ENCODE assay signal across 30 cellular contexts in the genomic region with DNA sequence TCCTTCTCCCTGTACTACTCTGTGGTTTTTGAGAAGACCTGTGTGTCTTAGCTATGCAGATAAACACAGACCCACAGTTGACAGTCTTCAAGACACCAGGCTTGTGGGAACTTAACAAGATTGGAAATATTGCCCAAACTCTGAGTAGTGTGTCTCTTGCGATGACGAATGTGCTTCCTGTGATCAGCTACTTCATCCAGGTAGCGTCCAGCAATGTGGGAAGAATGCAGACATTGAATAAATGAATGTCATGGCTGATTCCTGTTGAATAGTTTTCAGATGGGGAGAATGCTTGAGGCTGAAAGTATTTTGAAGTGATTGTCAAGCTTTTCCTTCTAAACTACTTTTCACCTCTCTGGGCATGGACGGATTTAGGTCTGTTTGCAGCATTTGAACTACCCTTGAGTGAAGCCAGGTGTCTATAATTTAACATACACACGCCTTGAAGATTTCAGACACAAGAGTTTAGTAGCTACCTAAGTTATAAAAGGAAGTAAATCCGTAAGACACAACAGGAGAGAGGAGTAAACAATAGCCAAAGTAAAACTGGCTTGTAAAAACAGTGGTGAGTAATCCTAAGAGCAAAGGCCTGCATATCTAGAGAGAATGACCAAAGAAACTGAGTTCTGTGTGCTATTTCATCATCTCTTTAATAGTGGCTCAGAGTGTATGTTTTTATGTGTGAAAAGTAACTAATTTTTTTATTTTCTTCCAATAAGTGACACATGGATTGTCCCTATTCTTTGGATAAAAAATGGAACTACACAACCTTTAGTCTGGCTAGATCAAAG. TPM values are rescaled to one million over a fixed set of nuclear protein-coding genes. Genes with fewer than 3 reads are reported as not detected.
DNase-seq lines count a peak whose midpoint lies in the region; ATAC-seq, FAIRE-seq and TF ChIP-seq lines count a peak whose summit lies in the region.
"Had no signal": no experiment of that assay in that cellular context is flagged by ENCODE, and none has a peak within 500 bp of the region (broad histone marks: within the 10 kb centered on the region; RNA-seq: fewer than 3 reads in every experiment).

No MANE protein-coding gene starts in this region.

- H2AFZ ChIP-seq in neural progenitor cell (replicated peaks): peak overlapping the region; percentile 55

- no peak for TF ChIP-seq POLR2A in GM12892 (IDR thresholded peaks at IDR 0.05; ENCODE audit: low read depth, low read length)

- no peak overlapping the region for H3K27ac Mint-ChIP-seq in neural progenitor cell
- H3K27ac Mint-ChIP-seq: activated CD8-positive, alpha-beta memory T cell treated with anti-CD3 and anti-CD28 coated beads, Interleukin-2, amount 10 ng/mL, durations not matched to agents 7 days and 5 days; activated naive CD8-positive, alpha-beta T cell; activated T-helper 1 cell treated with anti-CD3 and anti-CD28 coated beads, Interleukin-12 subunit alpha, Interleukin-12 subunit beta, Interleukin-2, Interleukin-4 antibody, amounts not matched to agents 30 ng/mL and 10 ng/mL and 1 ng/mL, durations not matched to agents 14 hours and 24 hours and 36 hours; brain; CD4-positive, alpha-beta T cell; dendritic cell treated with granulocyte-macrophage colony-stimulating factor and Interleukin-4, amounts not matched to agents 40 ng/mL and 50 ng/mL, for 4 days; naive thymus-derived CD8-positive, alpha-beta T cell; T-cell had no signal

- no peak overlapping the region for H3K4me3 Mint-ChIP-seq in neural progenitor cell
- H3K4me3 Mint-ChIP-seq: activated CD8-positive, alpha-beta memory T cell treated with anti-CD3 and anti-CD28 coated beads, Interleukin-2, amount 10 ng/mL, durations not matched to agents 7 days and 5 days; activated naive CD8-positive, alpha-beta T cell; activated T-helper 1 cell treated with anti-CD3 and anti-CD28 coated beads, Interleukin-12 subunit alpha, Interleukin-12 subunit beta, Interleukin-2, Interleukin-4 antibody, amounts not matched to agents 30 ng/mL and 10 ng/mL and 1 ng/mL, durations not matched to agents 14 hours and 24 hours and 36 hours; brain; CD4-positive, alpha-beta T cell; dendritic cell treated with granulocyte-macrophage colony-stimulating factor and Interleukin-4, amounts not matched to agents 40 ng/mL and 50 ng/mL, for 4 days; naive thymus-derived CD8-positive, alpha-beta T cell; T-cell had no signal

- no peaks in the 10 kb centered on the region for H3K27me3 ChIP-seq in neural progenitor cell
- H3K27me3 ChIP-seq: gastroesophageal sphincter, pancreas, sigmoid colon, thyroid gland had no signal

- no peaks in the 10 kb centered on the region for H3K36me3 Mint-ChIP-seq in neural progenitor cell
- H3K36me3 Mint-ChIP-seq: activated CD8-positive, alpha-beta memory T cell treated with anti-CD3 and anti-CD28 coated beads, Interleukin-2, amount 10 ng/mL, durations not matched to agents 7 days and 5 days; activated naive CD8-positive, alpha-beta T cell; brain; naive thymus-derived CD8-positive, alpha-beta T cell; T-cell had no signal

- no peak overlapping the region for H3K4me2 ChIP-seq in neural progenitor cell

- H3K36me3 ChIP-seq in neural progenitor cell: no peaks in the 10 kb centered on the region
- H3K36me3 ChIP-seq: gastroesophageal sphincter, pancreas, sigmoid colon, thyroid gland had no signal

- FAIRE-seq in GM12892 (lab: Jason Lieb, UNC): peak; percentile 44
- FAIRE-seq: GM12891, pancreas had no signal

- H3K9me3 ChIP-seq in neural progenitor cell (ENCODE audit: low read depth): no peaks in the 10 kb centered on the region
- H3K9me3 ChIP-seq: gastroesophageal sphincter, pancreas, sigmoid colon, thyroid gland had no signal

- no peaks in the 10 kb centered on the region for H3K4me1 Mint-ChIP-seq in neural progenitor cell
- H3K4me1 Mint-ChIP-seq: activated CD8-positive, alpha-beta memory T cell treated with anti-CD3 and anti-CD28 coated beads, Interleukin-2, amount 10 ng/mL, durations not matched to agents 7 days and 5 days; brain; naive thymus-derived CD8-positive, alpha-beta T cell; T-cell had no signal

- ATAC-seq in HG02852 (IDR thresholded peaks at IDR 0.05; ENCODE audit: unreplicated experiment): no peak
- ATAC-seq: activated CD8-positive, alpha-beta memory T cell treated with anti-CD3 and anti-CD28 coated beads, Interleukin-2, amount 10 ng/mL, durations not matched to agents 7 days and 5 days; gastroesophageal sphincter; naive thymus-derived CD8-positive, alpha-beta T cell; pancreas; T-cell had no signal

- no peaks in the 10 kb centered on the region for H3F3A ChIP-seq in neural progenitor cell (ENCODE audit: low read depth)

- H3K9me3 Mint-ChIP-seq in neural progenitor cell: no peaks in the 10 kb centered on the region
- H3K9me3 Mint-ChIP-seq: activated T-helper 1 cell treated with anti-CD3 and anti-CD28 coated beads, Interleukin-12 subunit alpha, Interleukin-12 subunit beta, Interleukin-2, Interleukin-4 antibody, amounts not matched to agents 30 ng/mL and 10 ng/mL and 1 ng/mL, durations not matched to agents 14 hours and 24 hours and 36 hours; brain; CD4-positive, alpha-beta T cell; dendritic cell treated with granulocyte-macrophage colony-stimulating factor and Interleukin-4, amounts not matched to agents 40 ng/mL and 50 ng/mL, for 4 days; naive thymus-derived CD8-positive, alpha-beta T cell; T-cell had no signal

- no peak for DNase-seq in GM12892 (ENCODE audit: insufficient read length)
- peak; percentile 45 for DNase-seq in M059J (ENCODE audit: low read depth)
- peak; percentile 20 for DNase-seq in dedifferentiated amniotic fluid mesenchymal stem cell (ENCODE audit: extremely low spot score)
- no peak for DNase-seq in neural progenitor cell (ENCODE audit: low spot score)
- DNase-seq in NCI-H2227 (lab: John Stamatoyannopoulos, UW; ENCODE audit: unreplicated experiment): no peak
- DNase-seq in occipital lobe (lab: John Stamatoyannopoulos, UW): no peak
- DNase-seq in SKM-1 (lab: John Stamatoyannopoulos, UW; ENCODE audit: unreplicated experiment): no peak
- DNase-seq: activated CD4-positive, alpha-beta T cell treated with anti-CD3 and anti-CD28 coated beads for 4 hours; activated CD8-positive, alpha-beta memory T cell treated with anti-CD3 and anti-CD28 coated beads, Interleukin-2, amount 10 ng/mL, durations not matched to agents 7 days and 5 days; CD4-positive, alpha-beta T cell; DMS153; GOT3; naive thymus-derived CD8-positive, alpha-beta T cell; NCI-H146; NCI-H2171 treated with DMSO at 0.1 percent for 48 hours; NCI-H774; pancreas; SIG-M5; sigmoid colon; stimulated activated naive CD4-positive, alpha-beta T cell; T-cell; thyroid gland had no signal

- H3K27ac ChIP-seq in neural progenitor cell: no peak overlapping the region
- H3K27ac ChIP-seq: gastroesophageal sphincter, pancreas, sigmoid colon, thyroid gland had no signal

- no peak for TF ChIP-seq CTCF in neural progenitor cell (IDR thresholded peaks at IDR 0.05)

- H3K79me2 ChIP-seq in neural progenitor cell (ENCODE audit: low read depth): no peaks in the 10 kb centered on the region

- no peaks in the 10 kb centered on the region for H3K4me1 ChIP-seq in neural progenitor cell
- H3K4me1 ChIP-seq: gastroesophageal sphincter, pancreas, sigmoid colon, thyroid gland had no signal

- H3K27me3 Mint-ChIP-seq in neural progenitor cell (ENCODE audit: insufficient read depth, low read depth): no peaks in the 10 kb centered on the region
- H3K27me3 Mint-ChIP-seq: brain; dendritic cell treated with granulocyte-macrophage colony-stimulating factor and Interleukin-4, amounts not matched to agents 40 ng/mL and 50 ng/mL, for 4 days had no signal

- no peak overlapping the region for H3K4me3 ChIP-seq in neural progenitor cell
- H3K4me3 ChIP-seq: gastroesophageal sphincter, pancreas, sigmoid colon, thyroid gland had no signal

- no peaks in the 10 kb centered on the region for H4K20me1 ChIP-seq in neural progenitor cell (ENCODE audit: low read depth)

- H3K9ac ChIP-seq in neural progenitor cell: no peak overlapping the region

RNA-seq across cellular contexts. Expression of a gene that starts 30.0 kb away (rescaled TPM):
- polyA plus RNA-seq in GM12892 (2012; ENCODE audit: missing spikeins): 0.13 TPM
- total RNA-seq in M059J (2014; rRNA removed; shearing (Covaris generic)): 0.37 TPM in 1 of 2 replicates, not detected in the other
- total RNA-seq in neural progenitor cell (ENCODE audit: low replicate concordance) (not detected in 2 replicates), occipital lobe (not detected)
- total RNA-seq: activated T-helper 1 cell treated with anti-CD3 and anti-CD28 coated beads, Interleukin-12 subunit alpha, Interleukin-12 subunit beta, Interleukin-2, Interleukin-4 antibody, amounts not matched to agents 30 ng/mL and 10 ng/mL and 1 ng/mL, durations not matched to agents 14 hours and 24 hours and 36 hours; CD4-positive, alpha-beta T cell; mesenteric fat pad; naive thymus-derived CD8-positive, alpha-beta T cell; pancreas; sigmoid colon; T-cell; thyroid gland had no signal
- polyA plus RNA-seq: naive thymus-derived CD8-positive, alpha-beta T cell; pancreas had no signal

RNA-seq across cellular contexts. Expression of a gene that starts 40.0 kb away (rescaled TPM):
- polyA plus RNA-seq in GM12892 (2012; ENCODE audit: missing spikeins): 0.11 TPM
- 0.34 TPM in 1 of 2 replicates, not detected in the other for total RNA-seq in M059J (2014; rRNA removed; shearing (Covaris generic))
- total RNA-seq in neural progenitor cell (ENCODE audit: low replicate concordance) (0.41 and 0.53 TPM in 2 replicates), occipital lobe (2.8 TPM)
- total RNA-seq: activated T-helper 1 cell treated with anti-CD3 and anti-CD28 coated beads, Interleukin-12 subunit alpha, Interleukin-12 subunit beta, Interleukin-2, Interleukin-4 antibody, amounts not matched to agents 30 ng/mL and 10 ng/mL and 1 ng/mL, durations not matched to agents 14 hours and 24 hours and 36 hours had no signal
- polyA plus RNA-seq: naive thymus-derived CD8-positive, alpha-beta T cell had no signal

Comparison
In these comparisons a context has a peak if more than half of its experiments do, and no peak if none do; other contexts are left out.
1. DNase-seq: peak in M059J (single experiment) and dedifferentiated amniotic fluid mesenchymal stem cell (single experiment); none in GM12892 (single experiment), neural progenitor cell (single experiment), NCI-H2227 (single experiment), occipital lobe (single experiment) and SKM-1 (single experiment).